Comparison of ENCODE assay signal across 9 cellular contexts in the genomic region with DNA sequence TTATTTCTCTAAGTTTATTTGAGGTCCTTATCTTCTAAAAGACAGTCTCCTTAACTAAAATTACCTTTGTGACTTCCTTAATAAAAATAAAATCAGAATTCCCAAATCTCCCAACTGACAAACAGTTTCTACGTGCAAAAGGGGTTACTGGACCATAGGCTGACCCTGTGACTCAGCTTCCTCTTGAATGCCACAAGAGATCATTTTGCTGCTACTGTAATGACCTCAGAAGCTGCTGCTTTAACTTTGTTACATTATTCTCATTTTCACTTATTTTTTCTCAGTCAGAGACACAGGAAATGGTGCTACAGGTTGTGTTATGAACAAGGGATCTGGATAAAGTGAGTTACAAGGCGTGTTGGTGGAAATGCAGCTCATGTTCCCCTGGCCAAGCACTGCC.
DNase-seq lines count a peak whose midpoint lies in the region; ATAC-seq and TF ChIP-seq lines count a peak whose summit lies in the region.
"Had no signal": no experiment of that assay in that cellular context is flagged by ENCODE, and none has a peak within 500 bp of the region (broad histone marks: within the 10 kb centered on the region; RNA-seq: fewer than 3 reads in every experiment).

No MANE protein-coding gene starts in this region.

- no peaks in the 10 kb centered on the region for H3K9me3 ChIP-seq in BE2C

- DNase-seq in GM12865 (ENCODE audit: low read depth) (peak; percentile 66), astrocyte of the spinal cord (ENCODE audit: low read depth, low spot score) (peak; percentile 17), NCI-H446 (lab: John Stamatoyannopoulos, UW) (no peak), GM03348 (ENCODE audit: low spot score) (no peak), NCI-H345 treated with DMSO at 0.1 percent for 48 hours (lab: John Stamatoyannopoulos, UW; ENCODE audit: unreplicated experiment) (no peak), BE2C (no peak)
- DNase-seq: aorta had no signal

- peak; percentile 62 for ATAC-seq in GM21367 (IDR thresholded peaks at IDR 0.05; ENCODE audit: unreplicated experiment)
- peak; percentile 94 for ATAC-seq in HG03108 (IDR thresholded peaks at IDR 0.05; ENCODE audit: unreplicated experiment)

- H3K27me3 ChIP-seq in BE2C, result no peaks in the 10 kb centered on the region

- no peak overlapping the region for H3K4me3 ChIP-seq in GM12865 (ENCODE audit: low read depth, low read length)
- H3K4me3 ChIP-seq in astrocyte of the spinal cord (ENCODE audit: low read depth, low read length), result no peak overlapping the region
- no peak overlapping the region for H3K4me3 ChIP-seq in BE2C (ENCODE audit: low read depth, low read length)

- in situ Hi-C loops in astrocyte of the spinal cord (cut with HindIII; ENCODE audit: low sequenced_read_pairs), result no loop called here

- TF ChIP-seq CTCF in GM12865 (IDR thresholded peaks at IDR 0.05; ENCODE audit: insufficient read depth, low read depth, low read length, missing control alignments), result no peak
- no peak for TF ChIP-seq CTCF in astrocyte of the spinal cord (IDR thresholded peaks at IDR 0.05; ENCODE audit: low read depth, low read length)
- no peak for TF ChIP-seq CTCF in BE2C (IDR thresholded peaks at IDR 0.05; ENCODE audit: low read depth, low read length)

- no peaks in the 10 kb centered on the region for H3K4me1 ChIP-seq in BE2C

- H3K36me3 ChIP-seq in BE2C, result no peaks in the 10 kb centered on the region

Comparison
In these comparisons a context has a peak if more than half of its experiments do, and no peak if none do; other contexts are left out.
1. DNase-seq: peak in GM12865 (single experiment) and astrocyte of the spinal cord (single experiment); none in NCI-H446 (0 of 2), GM03348 (single experiment), NCI-H345 treated with DMSO at 0.1 percent for 48 hours (single experiment) and BE2C (single experiment).